Comparison of ENCODE assay signal across 16 cellular contexts in genomic region chr13:27965343-27965739, GRCh38. TPM values are rescaled to one million over a fixed set of nuclear protein-coding genes. Genes with fewer than 3 reads are reported as not detected.
DNase-seq lines count a peak whose midpoint lies in the region; TF ChIP-seq lines count a peak whose summit lies in the region.
"Had no signal": no experiment of that assay in that cellular context is flagged by ENCODE, and none has a peak within 500 bp of the region (broad histone marks: within the 10 kb centered on the region; RNA-seq: fewer than 3 reads in every experiment).

No MANE protein-coding gene starts in this region.

- H3K79me2 ChIP-seq in hepatocyte (peaks cover 61% of the 10 kb centered on the region), neural progenitor cell (ENCODE audit: low read depth) (no peaks in the 10 kb centered on the region)

- peak overlapping the region; percentile 89 for H3K27ac ChIP-seq in VCaP
- peak overlapping the region; percentile 98 for H3K27ac ChIP-seq in hepatocyte
- H3K27ac ChIP-seq in neural progenitor cell: no peak overlapping the region
- H3K27ac ChIP-seq: KMS-11, PC-9, SJSA1 had no signal

- intact Hi-C loops in Calu3 (cut with micrococcal nuclease; ENCODE audit: unreplicated experiment): no loop called here

- peaks cover 37% of the 10 kb centered on the region for H3F3A ChIP-seq in neural progenitor cell (ENCODE audit: low read depth)

- WGBS in hepatocyte (ENCODE audit: low lambda C conversion rate, missing lambda C conversion rate): 44% methylated on average over 7 of the region's 7 CpGs

- H3K4me1 Mint-ChIP-seq in neural progenitor cell (peaks cover 27% of the 10 kb centered on the region), Calu3 (ENCODE audit: low read depth, unreplicated experiment) (peaks cover 25% of the 10 kb centered on the region)

- peak overlapping the region; percentile 92 for H3K4me2 ChIP-seq in hepatocyte
- peak overlapping the region; percentile 66 for H3K4me2 ChIP-seq in neural progenitor cell
- H3K4me2 ChIP-seq: KMS-11, PC-9 had no signal

- H3K9me3 ChIP-seq in hepatocyte (ENCODE audit: low read depth) (no peaks in the 10 kb centered on the region), neural progenitor cell (ENCODE audit: low read depth) (no peaks in the 10 kb centered on the region)
- H3K9me3 ChIP-seq: MG63, SJSA1 had no signal

- H3K36me3 ChIP-seq in hepatocyte (replicated peaks; ENCODE audit: insufficient read depth, low read depth) (no peaks in the 10 kb centered on the region), neural progenitor cell (no peaks in the 10 kb centered on the region)
- H3K36me3 ChIP-seq: MG63, SJSA1 had no signal

- H3K4me3 ChIP-seq in hepatocyte (peak overlapping the region; percentile 58), neural progenitor cell (no peak overlapping the region)
- H3K4me3 ChIP-seq: MG63, PC-9, SJSA1 had no signal

- H3K27ac Mint-ChIP-seq in neural progenitor cell: no peak overlapping the region
- H3K27ac Mint-ChIP-seq in Calu3 (ENCODE audit: unreplicated experiment): no peak overlapping the region
- H3K27ac Mint-ChIP-seq: CD4-positive, alpha-beta T cell had no signal

- peak overlapping the region; percentile 66 for H3K4me3 Mint-ChIP-seq in neural progenitor cell
- no peak overlapping the region for H3K4me3 Mint-ChIP-seq in Calu3 (ENCODE audit: low read depth, unreplicated experiment)
- H3K4me3 Mint-ChIP-seq: CD4-positive, alpha-beta T cell had no signal

- no peak for DNase-seq in hepatocyte (ENCODE audit: low spot score)
- no peak for DNase-seq in neural progenitor cell (ENCODE audit: low spot score)
- DNase-seq in activated gamma-delta T cell (lab: John Stamatoyannopoulos, UW): no peak
- no peak for DNase-seq in stimulated activated CD4-positive, alpha-beta T cell treated with anti-CD3 and anti-CD28 coated beads, Interleukin-2, amount 100 ng/mL, for 24 hours
- no peak for DNase-seq in GOT3 (lab: John Stamatoyannopoulos, UW)
- no peak for DNase-seq in Calu3
- DNase-seq: CD4-positive, alpha-beta T cell; MG63; NCI-H1092; NCI-H2081 treated with DMSO at 0.1 percent for 48 hours; NCI-H510A treated with DMSO at 0.1 percent for 48 hours; NCI-H82; PC-9 had no signal

- H4K20me1 ChIP-seq in hepatocyte (ENCODE audit: insufficient read depth, poor library complexity, severe bottlenecking): peaks cover 6% of the 10 kb centered on the region
- peaks cover 100% of the 10 kb centered on the region for H4K20me1 ChIP-seq in neural progenitor cell (ENCODE audit: low read depth)

- H3K36me3 Mint-ChIP-seq in neural progenitor cell (no peaks in the 10 kb centered on the region), Calu3 (ENCODE audit: insufficient read depth, unreplicated experiment) (no peaks in the 10 kb centered on the region)

- no peak for TF ChIP-seq CTCF in VCaP (conservative IDR thresholded peaks at IDR 0.05)
- TF ChIP-seq CTCF in hepatocyte (IDR thresholded peaks at IDR 0.05; ENCODE audit: poor library complexity): no peak
- TF ChIP-seq CTCF in neural progenitor cell (IDR thresholded peaks at IDR 0.05): no peak
- no peak for TF ChIP-seq CTCF in Calu3 (IDR thresholded peaks at IDR 0.05; ENCODE audit: unreplicated experiment)

- CTCF ChIA-PET in Calu3 (lab: Charles Lee): no interaction called here

- H3K9ac ChIP-seq in neural progenitor cell: no peak overlapping the region
- H3K9ac ChIP-seq: KMS-11 had no signal

- H3K9me2 ChIP-seq in hepatocyte (replicated peaks; ENCODE audit: insufficient read depth): no peaks in the 10 kb centered on the region

- H3K27me3 ChIP-seq in hepatocyte: peaks cover 76% of the 10 kb centered on the region
- H3K27me3 ChIP-seq in neural progenitor cell: peaks cover 100% of the 10 kb centered on the region

- BruUV-seq in Calu3 (replicated peaks; lab: Mats Ljungman, UMichigan): no TSS peak

- H2AFZ ChIP-seq in hepatocyte: no peak overlapping the region
- H2AFZ ChIP-seq in neural progenitor cell (replicated peaks): no peak overlapping the region
- H2AFZ ChIP-seq: PC-9 had no signal

- no peaks in the 10 kb centered on the region for H3K9me3 Mint-ChIP-seq in neural progenitor cell
- H3K9me3 Mint-ChIP-seq in Calu3 (ENCODE audit: low read depth, unreplicated experiment): no peaks in the 10 kb centered on the region
- H3K9me3 Mint-ChIP-seq: CD4-positive, alpha-beta T cell had no signal

- peaks cover 42% of the 10 kb centered on the region for H3K4me1 ChIP-seq in hepatocyte (ENCODE audit: insufficient read depth)
- H3K4me1 ChIP-seq in neural progenitor cell: peaks cover 35% of the 10 kb centered on the region

- peaks cover 86% of the 10 kb centered on the region for H3K27me3 Mint-ChIP-seq in neural progenitor cell (ENCODE audit: insufficient read depth, low read depth)
- peaks cover 47% of the 10 kb centered on the region for H3K27me3 Mint-ChIP-seq in Calu3 (ENCODE audit: unreplicated experiment)

RNA-seq across cellular contexts. Expression of gene CDX2, which starts 3.8 kb away (rescaled TPM):
- total RNA-seq in hepatocyte (34.6 and 40.0 TPM in 2 replicates), neural progenitor cell (ENCODE audit: low replicate concordance) (not detected in 2 replicates), Calu3 (2022) (1.0 TPM in 1 of 2 replicates, not detected in the other)
- 52.4 and 60.6 TPM in 2 replicates for polyA plus RNA-seq in hepatocyte
- total RNA-seq: CD4-positive, alpha-beta T cell; PC-9; SJSA1 had no signal

RNA-seq across cellular contexts. Expression of gene URAD, which starts 23.2 kb away (rescaled TPM):
- total RNA-seq in hepatocyte (13.5 and 18.2 TPM in 2 replicates), neural progenitor cell (ENCODE audit: low replicate concordance) (not detected in 2 replicates), Calu3 (2022) (not detected in 2 replicates)
- 35.7 and 38.1 TPM in 2 replicates for polyA plus RNA-seq in hepatocyte
- total RNA-seq: CD4-positive, alpha-beta T cell; PC-9; SJSA1 had no signal

RNA-seq across cellular contexts. Expression of gene PDX1, which starts 45.5 kb away (rescaled TPM):
- total RNA-seq in hepatocyte (0.20 and 1.3 TPM in 2 replicates), neural progenitor cell (ENCODE audit: low replicate concordance) (not detected in 2 replicates), Calu3 (2022) (1.2 and 1.8 TPM in 2 replicates)
- 0.95 and 1.8 TPM in 2 replicates for polyA plus RNA-seq in hepatocyte
- total RNA-seq: CD4-positive, alpha-beta T cell; PC-9; SJSA1 had no signal

Comparison
In these comparisons a context has a peak if more than half of its experiments do, and no peak if none do; other contexts are left out.
1. RNA of gene CDX2, which starts 3.8 kb away (total RNA-seq): 34.6 to 40.0 TPM in hepatocyte; 1.0 TPM in Calu3 and not detected in neural progenitor cell; every median in the first group is over 10 times any median in the second.
2. RNA of gene URAD, which starts 23.2 kb away (total RNA-seq): 13.5 to 18.2 TPM in hepatocyte; not detected in neural progenitor cell and not detected in Calu3; every median in the first group is over 10 times any median in the second.